Comparison of ENCODE assay signal across 10 cellular contexts in genomic region chr2:8472545-8473361, GRCh38.
DNase-seq lines count a peak whose midpoint lies in the region; ATAC-seq and TF ChIP-seq lines count a peak whose summit lies in the region.
"Had no signal": no experiment of that assay in that cellular context is flagged by ENCODE, and none has a peak within 500 bp of the region (broad histone marks: within the 10 kb centered on the region; RNA-seq: fewer than 3 reads in every experiment).

No MANE protein-coding gene starts in this region.

- H3K4me1 ChIP-seq in parathyroid adenoma = peaks cover 36% of the 10 kb centered on the region

- TF ChIP-seq CTCF in parathyroid adenoma (IDR thresholded peaks at IDR 0.05) = no peak

- no peaks in the 10 kb centered on the region for H3K9me3 ChIP-seq in parathyroid adenoma (ENCODE audit: control insufficient read depth, low read length)
- H3K9me3 ChIP-seq: SJSA1 had no signal

- no peak overlapping the region for H3K4me3 ChIP-seq in parathyroid adenoma (ENCODE audit: low read depth, low read length)
- H3K4me3 ChIP-seq: SJSA1 had no signal

- no peaks in the 10 kb centered on the region for H3K27me3 ChIP-seq in parathyroid adenoma (ENCODE audit: control insufficient read depth, insufficient read depth, low read length)
- H3K27me3 ChIP-seq: brain microvascular endothelial cell, SJSA1 had no signal

- peak overlapping the region; percentile 16 for H2AFZ ChIP-seq in parathyroid adenoma

- ATAC-seq in GM19043 (IDR thresholded peaks at IDR 0.05; ENCODE audit: low read depth, unreplicated experiment) (peak; percentile 40), HG02852 (IDR thresholded peaks at IDR 0.05; ENCODE audit: unreplicated experiment) (peak; percentile 70)

- no peaks in the 10 kb centered on the region for H3K36me3 ChIP-seq in parathyroid adenoma (ENCODE audit: control insufficient read depth, insufficient read depth, low read length)
- H3K36me3 ChIP-seq: brain microvascular endothelial cell, SJSA1 had no signal

- DNase-seq in RPMI8226 = peak; percentile 36
- no peak for DNase-seq in DMS79 (lab: John Stamatoyannopoulos, UW)
- no peak for DNase-seq in HuH-7 (ENCODE audit: low spot score)
- no peak for DNase-seq in NCI-H1417 treated with DMSO at 0.1 percent for 48 hours (lab: John Stamatoyannopoulos, UW)
- DNase-seq: brain microvascular endothelial cell, GOT3 had no signal

- H3K4me2 ChIP-seq in parathyroid adenoma (ENCODE audit: low read length) = no peak overlapping the region

- H3K9ac ChIP-seq in parathyroid adenoma = no peak overlapping the region

- peaks cover 2% of the 10 kb centered on the region for H3K79me2 ChIP-seq in parathyroid adenoma

- H3K27ac ChIP-seq in parathyroid adenoma = peak overlapping the region; percentile 49
- H3K27ac ChIP-seq: brain microvascular endothelial cell, SJSA1 had no signal
